Comparison of ENCODE assay signal across 23 cellular contexts in genomic region chr5:179373101-179373934, GRCh38. TPM values are rescaled to one million over a fixed set of nuclear protein-coding genes. Genes with fewer than 3 reads are reported as not detected.
DNase-seq lines count a peak whose midpoint lies in the region; ATAC-seq, FAIRE-seq and TF ChIP-seq lines count a peak whose summit lies in the region.
"Had no signal": no experiment of that assay in that cellular context is flagged by ENCODE, and none has a peak within 500 bp of the region (broad histone marks: within the 10 kb centered on the region; RNA-seq: fewer than 3 reads in every experiment).

No MANE protein-coding gene starts in this region.

- H3K27me3 ChIP-seq in right lobe of liver: no peaks in the 10 kb centered on the region
- peaks cover 7 to 68% of the 10 kb centered on the region in 2 experiments; a peak in 4 of 5 replicates for H3K27me3 ChIP-seq in HepG2 (ENCODE audit: control insufficient read depth in 1 of 2, insufficient read depth in 2 of 2, low read length in 2 of 2)
- peaks cover 22 to 76% of the 10 kb centered on the region in 2 experiments; a peak in 4 of 5 replicates for H3K27me3 ChIP-seq in K562 (ENCODE audit: control insufficient read depth in 2 of 2, insufficient read depth in 2 of 2, low read length in 2 of 2)
- no peaks in the 10 kb centered on the region for H3K27me3 ChIP-seq in aorta (ENCODE audit: control insufficient read depth in 1 of 2, insufficient read depth in 2 of 2, low read length in 1 of 2)
- H3K27me3 ChIP-seq: colonic mucosa had no signal

- no peak for TF ChIP-seq POLR2A in right lobe of liver (IDR thresholded peaks at IDR 0.05)
- no peak for TF ChIP-seq POLR2A in HepG2 (IDR thresholded peaks at IDR 0.05; ENCODE audit: insufficient read depth in 1 of 2, low read depth in 2 of 2, low read length in 2 of 2)
- TF ChIP-seq POLR2A in K562 (conservative IDR thresholded peaks at IDR 0.05): no peak

- BruUV-seq in HepG2 (replicated peaks; lab: Mats Ljungman, UMichigan) (no TSS peak), K562 (replicated peaks; lab: Mats Ljungman, UMichigan) (no TSS peak)

- H3K9me3 ChIP-seq in right lobe of liver: no peaks in the 10 kb centered on the region
- H3K9me3 ChIP-seq in HepG2 (ENCODE audit: low read length): no peaks in the 10 kb centered on the region
- no peaks in the 10 kb centered on the region for H3K9me3 ChIP-seq in K562 (replicated peaks; ENCODE audit: control insufficient read depth, insufficient read depth, low read depth, low read length)
- H3K9me3 ChIP-seq in aorta (ENCODE audit: control insufficient read depth, low read length): no peaks in the 10 kb centered on the region
- H3K9me3 ChIP-seq: colonic mucosa, psoas muscle, SJCRH30 had no signal

- H3K9me1 ChIP-seq in K562 (ENCODE audit: control insufficient read depth, insufficient read depth, low read length): no peaks in the 10 kb centered on the region

- H3K27ac ChIP-seq in right lobe of liver (no peak overlapping the region), HepG2 (ENCODE audit: extremely low read length, insufficient read depth, low read length) (no peak overlapping the region), K562 (ENCODE audit: extremely low read depth, low read depth, low read length) (no peak overlapping the region), aorta (ENCODE audit: low read depth in 1 of 2, low read length in 2 of 2) (no peak overlapping the region)
- H3K27ac ChIP-seq: colonic mucosa, psoas muscle, SJCRH30 had no signal

- DNase-seq in right lobe of liver (peak in 2 of 3 donors; percentile 36 to 42), HepG2 (ENCODE audit: low spot score) (no peak), K562 (ENCODE audit: extremely low read depth in 1 of 4, low spot score in 3 of 4) (peak in 1 of 4 experiments; percentile 27), middle frontal gyrus (ENCODE audit: extremely low spot score, low spot score) (peak; percentile 9), aorta (peak; percentile 36 to 59)
- DNase-seq in stimulated activated CD4-positive, alpha-beta T cell treated with anti-CD3 and anti-CD28 coated beads, Interleukin-1b, Interleukin-23, amount 100 ng/mL, for 48 hours: no peak
- no peak for DNase-seq in effector CD8-positive, alpha-beta T cell (lab: John Stamatoyannopoulos, UW)
- DNase-seq: activated CD4-positive, CD25-positive, alpha-beta regulatory T cell; activated CD8-positive, alpha-beta T cell treated with anti-CD3 and anti-CD28 coated beads for 36 hours; activated T-cell treated with anti-CD3 and anti-CD28 coated beads, Interleukin-2, amount 50 U/mL, for 48 hours; colonic mucosa; GF-D8; KG1; NCI-H1048; NCI-H2107; NCI-H82; psoas muscle; SJCRH30; stimulated activated CD8-positive, alpha-beta memory T cell treated with anti-CD3 and anti-CD28 coated beads, Interleukin-4, amount 100 ng/mL, for 48 hours had no signal

- no peak for ATAC-seq in right lobe of liver
- no peak for ATAC-seq in HepG2
- ATAC-seq in K562: peak; percentile 63
- ATAC-seq in aorta (ENCODE audit: low FRiP score): no peak
- no peak for ATAC-seq in SK-N-SH treated with all-trans-retinoic acid at 6 μM for 48 hours
- ATAC-seq: activated CD8-positive, alpha-beta T cell treated with anti-CD3 and anti-CD28 coated beads for 36 hours; GM12878; naive thymus-derived CD8-positive, alpha-beta T cell; psoas muscle had no signal

- H3K79me2 ChIP-seq in HepG2 (ENCODE audit: insufficient read depth, low read length) (no peaks in the 10 kb centered on the region), K562 (ENCODE audit: control insufficient read depth, insufficient read depth, low read length) (no peaks in the 10 kb centered on the region)

- in situ Hi-C loops in HepG2 (cut with HindIII; ENCODE audit: extremely low pct_ligation_motif_present, low pct_unique_long_range_greater_than_20kb) (no loop called here), K562 (cut with MboI) (no loop called here)

- TF ChIP-seq RAD21 in HepG2 (CRISPR knock-in tag; IDR thresholded peaks at IDR 0.05): no peak
- no peak for TF ChIP-seq RAD21 in K562 (CRISPR knock-in tag; conservative IDR thresholded peaks at IDR 0.05 in 1 of 2, IDR thresholded peaks at IDR 0.05 in 1 of 2)

- H3K4me2 ChIP-seq in HepG2 (ENCODE audit: low read depth, low read length) (no peak overlapping the region), K562 (ENCODE audit: insufficient read depth, low read length) (no peak overlapping the region)

- CTCF ChIA-PET in HepG2 (lab: Yijun Ruan, JAX; ENCODE audit: low intra/inter-chr PET ratio, low total read pairs): no interaction called here
- CTCF ChIA-PET in K562 (lab: Yijun Ruan, JAX; ENCODE audit: low intra/inter-chr PET ratio): no interaction called here

- H2AFZ ChIP-seq in HepG2 (ENCODE audit: low read length): no peak overlapping the region
- no peak overlapping the region for H2AFZ ChIP-seq in K562 (ENCODE audit: low read depth, low read length)

- POLR2A ChIA-PET in HepG2 (lab: Yijun Ruan, JAX): no interaction called here
- POLR2A ChIA-PET in K562 (lab: Yijun Ruan, JAX): interaction anchor here (0.6 to 1.0 kb wide), 2 partner anchors 22 to 88 kb away, joined by 3 read pairs; no protein-coding TSS in a partner anchor

- no peak for TF ChIP-seq EP300 in HepG2 (IDR thresholded peaks at IDR 0.05; ENCODE audit: low read depth in 2 of 2, low read length in 2 of 2)
- TF ChIP-seq EP300 in HepG2 (CRISPR knock-in tag; IDR thresholded peaks at IDR 0.05; ENCODE audit: borderline replicate concordance): no peak
- no peak for TF ChIP-seq EP300 in K562 (IDR thresholded peaks at IDR 0.05; ENCODE audit: low read length)

- intact Hi-C loops in right lobe of liver (cut with DNase I) (no loop called here), HepG2 (cut with micrococcal nuclease; ENCODE audit: unreplicated experiment) (no loop called here), K562 (cut with micrococcal nuclease) (no loop called here), aorta (cut with DNase I) (no loop called here)

- H3K4me3 ChIP-seq in right lobe of liver (no peak overlapping the region), HepG2 (replicated peaks in 1 of 3; ENCODE audit: insufficient read depth in 1 of 3, low read depth in 2 of 3, low read length in 3 of 3) (no peak overlapping the region), K562 (no peak overlapping the region), aorta (ENCODE audit: low read length in 2 of 2) (no peak overlapping the region)
- H3K4me3 ChIP-seq: colonic mucosa, GM12878, psoas muscle, SJCRH30 had no signal

- no peak for TF ChIP-seq CTCF in right lobe of liver (IDR thresholded peaks at IDR 0.05)
- no peak for TF ChIP-seq CTCF in HepG2 (CRISPR knock-in tag; IDR thresholded peaks at IDR 0.05)
- TF ChIP-seq CTCF in K562 (IDR thresholded peaks at IDR 0.05 in 2 of 3, conservative IDR thresholded peaks at IDR 0.05 in 1 of 3; ENCODE audit: insufficient read depth in 2 of 3, low read depth in 1 of 3, low read length in 3 of 3): no peak

- 72% methylated on average over 15 of the region's 26 CpGs for WGBS in right lobe of liver (ENCODE audit: insufficient coverage, low coverage, low lambda C conversion rate, missing lambda C conversion rate)
- WGBS in HepG2 (ENCODE audit: low lambda C conversion rate): 62% methylated on average over 8 of the region's 26 CpGs
- WGBS in K562 (ENCODE audit: insufficient coverage, low coverage, missing lambda C conversion rate): 2% methylated on average over 21 of the region's 26 CpGs
- WGBS in aorta, 2 donors: 77 to 79% methylated on average over 26 of the region's 26 CpGs

- FAIRE-seq in HepG2 (lab: Jason Lieb, UNC): no peak
- FAIRE-seq in K562 (lab: Jason Lieb, UNC): no peak
- FAIRE-seq: GM12878, keratinocyte had no signal

- H4K20me1 ChIP-seq in HepG2 (ENCODE audit: insufficient read depth, low read length) (no peaks in the 10 kb centered on the region), K562 (replicated peaks; ENCODE audit: control insufficient read depth, insufficient read depth, low read length) (peaks cover 3% of the 10 kb centered on the region; the same call in 1 of the 2 replicates)

- H3K4me1 ChIP-seq in right lobe of liver (no peaks in the 10 kb centered on the region), HepG2 (ENCODE audit: insufficient read depth, low read length) (no peaks in the 10 kb centered on the region), K562 (replicated peaks in 1 of 2; ENCODE audit: control insufficient read depth in 2 of 2, insufficient read depth in 2 of 2, low read length in 2 of 2) (no peaks in the 10 kb centered on the region; a peak in 1 of 5 replicates), aorta (ENCODE audit: control insufficient read depth in 1 of 2, insufficient read depth in 2 of 2, low read length in 2 of 2) (no peaks in the 10 kb centered on the region)
- H3K4me1 ChIP-seq: colonic mucosa, psoas muscle, SJCRH30 had no signal

- H3K9ac ChIP-seq in HepG2 (ENCODE audit: insufficient read depth, low read depth, low read length): no peak overlapping the region
- H3K9ac ChIP-seq in K562 (ENCODE audit: insufficient read depth in 1 of 2, low read depth in 2 of 2, low read length in 2 of 2): no peak overlapping the region

- H3K36me3 ChIP-seq in right lobe of liver (no peaks in the 10 kb centered on the region), HepG2 (replicated peaks in 1 of 2; ENCODE audit: control insufficient read depth in 1 of 2, insufficient read depth in 2 of 2, low read length in 2 of 2) (no peaks in the 10 kb centered on the region), K562 (ENCODE audit: control insufficient read depth, insufficient read depth, low read length) (no peaks in the 10 kb centered on the region), aorta (ENCODE audit: control insufficient read depth in 1 of 2, insufficient read depth in 2 of 2, low read length in 1 of 2) (no peaks in the 10 kb centered on the region)
- H3K36me3 ChIP-seq: colonic mucosa, SJCRH30 had no signal

RNA-seq across cellular contexts. Expression of gene ADAMTS2, which starts 28.1 kb away (rescaled TPM):
- 10 to 100 TPM in 5 of 6 experiments, 1 to 10 TPM in 1; 6.3 to 18.9 (median 13.5) TPM for total RNA-seq in right lobe of liver
- 0.18 and 0.24 TPM in 2 replicates for total RNA-seq in HepG2 (2016; rRNA removed; fragmentation: Illumina TruSeq; extraction: Trizol)
- total RNA-seq in HepG2 (2016; cell fraction: cytosol; rRNA removed; fragmentation: Illumina TruSeq; extraction: Trizol; ENCODE audit: low read depth): 0.09 and 0.10 TPM in 2 replicates
- total RNA-seq in HepG2 (2016; cell fraction: insoluble cytoplasmic fraction; rRNA removed; fragmentation: Illumina TruSeq; extraction: Trizol): 0.15 and 0.17 TPM in 2 replicates
- total RNA-seq in HepG2 (2016; cell fraction: membrane; rRNA removed; fragmentation: Illumina TruSeq; extraction: Trizol): 0.25 and 0.38 TPM in 2 replicates
- 0.25 and 0.59 TPM in 2 replicates for total RNA-seq in HepG2 (2016; cell fraction: nucleus; rRNA removed; fragmentation: Illumina TruSeq; extraction: Trizol)
- 3.5 and 3.6 TPM in 2 replicates for polyA plus RNA-seq in HepG2 (2011; rRNA removed)
- 2.4 and 4.9 TPM in 2 replicates for polyA plus RNA-seq in HepG2 (2011; cell fraction: cytosol; rRNA removed)
- polyA plus RNA-seq in HepG2 (2011; cell fraction: nucleus; rRNA removed): 5.3 and 5.6 TPM in 2 replicates
- 2.3 and 2.4 TPM in 2 replicates for polyA plus RNA-seq in HepG2 (2012)
- 0.26 and 0.29 TPM in 2 replicates for polyA plus RNA-seq in HepG2 (2016; cell fraction: cytosol; fragmentation: Illumina TruSeq; extraction: Trizol; ENCODE audit: low read depth)
- 0.36 and 0.41 TPM in 2 replicates for polyA plus RNA-seq in HepG2 (2016; cell fraction: insoluble cytoplasmic fraction; fragmentation: Illumina TruSeq; extraction: Trizol; ENCODE audit: low read depth)
- 0.58 and 0.62 TPM in 2 replicates for polyA plus RNA-seq in HepG2 (2016; cell fraction: membrane; fragmentation: Illumina TruSeq; extraction: Trizol; ENCODE audit: low read depth)
- polyA plus RNA-seq in HepG2 (2016; cell fraction: nucleus; fragmentation: Illumina TruSeq; extraction: Trizol; ENCODE audit: insufficient read depth, low read depth): 0.59 and 1.2 TPM in 2 replicates
- polyA minus RNA-seq in HepG2 (2011; rRNA and poly(A)+ RNA removed; ENCODE audit: low replicate concordance): 4.6 TPM in 1 of 2 replicates, not detected in the other
- 0.99 and 1.4 TPM in 2 replicates for polyA minus RNA-seq in HepG2 (2011; cell fraction: cytosol; rRNA and poly(A)+ RNA removed)
- polyA minus RNA-seq in HepG2 (2011; cell fraction: nucleus; rRNA and poly(A)+ RNA removed): 0.90 and 1.7 TPM in 2 replicates
- not detected in 2 replicates for total RNA-seq in K562 (2011; cell fraction: chromatin; rRNA removed; ENCODE audit: low replicate concordance)
- not detected in 2 replicates for total RNA-seq in K562 (2011; cell fraction: nucleolus; rRNA removed)
- total RNA-seq in K562 (2011; cell fraction: nucleoplasm; rRNA removed): not detected in 2 replicates
- not detected in 2 replicates for total RNA-seq in K562 (2014; rRNA removed)
- not detected in 2 replicates for total RNA-seq in K562 (2014; rRNA removed; fragmentation: Illumina TruSeq; extraction: Trizol)
- total RNA-seq in K562 (2015; rRNA removed; fragmentation: Illumina TruSeq; extraction: Trizol): not detected in 2 replicates
- total RNA-seq in K562 (2021): 0.07 TPM in 1 of 2 replicates, not detected in the other
- polyA plus RNA-seq in K562 (2011; rRNA removed): not detected in 2 replicates
- polyA plus RNA-seq in K562 (2011; cell fraction: cytosol; rRNA removed): 0.04 and 0.06 TPM in 2 replicates
- polyA plus RNA-seq in K562 (2011; cell fraction: nucleus; rRNA removed): not detected in 2 replicates
- not detected in 2 replicates for polyA plus RNA-seq in K562 (2012)
- not detected in 2 replicates for polyA plus RNA-seq in K562 (2014; fragmentation: Illumina TruSeq; extraction: Trizol)
- not detected for polyA plus RNA-seq in K562 (2014; fragmentation: Nextera tagmentation; extraction: Ambion mirVana)
- polyA plus RNA-seq in K562 (2014; rRNA removed): not detected in 2 replicates
- polyA minus RNA-seq in K562 (2011; rRNA and poly(A)+ RNA removed): not detected in 2 replicates
- not detected in 2 replicates for polyA minus RNA-seq in K562 (2011; cell fraction: cytosol; rRNA and poly(A)+ RNA removed)
- polyA minus RNA-seq in K562 (2011; cell fraction: nucleus; rRNA and poly(A)+ RNA removed): not detected in 2 replicates
- 10 to 100 TPM; 24.5 to 49.8 TPM for total RNA-seq in aorta
- 10 to 100 TPM in 1 of 2 donors, 1 to 10 TPM in 1; 4.8 to 39.5 TPM for polyA plus RNA-seq in aorta
- total RNA-seq: activated CD8-positive, alpha-beta T cell treated with anti-CD3 and anti-CD28 coated beads for 36 hours; naive thymus-derived CD8-positive, alpha-beta T cell; SJCRH30 had no signal
- polyA plus RNA-seq: keratinocyte had no signal

Comparison
In these comparisons a context has a peak if more than half of its experiments do, and no peak if none do; other contexts are left out.
1. DNase-seq: peak in right lobe of liver (2 of 3), middle frontal gyrus (single experiment) and aorta (2 of 2); none in HepG2 (single experiment), stimulated activated CD4-positive, alpha-beta T cell treated with anti-CD3 and anti-CD28 coated beads, Interleukin-1b, Interleukin-23, amount 100 ng/mL, for 48 hours (single experiment) and effector CD8-positive, alpha-beta T cell (single experiment).
2. RNA of gene ADAMTS2, which starts 28.1 kb away (total RNA-seq): 24.5 to 49.8 TPM in aorta and 6.3 to 18.9 TPM in right lobe of liver; 0.09 to 0.59 TPM in HepG2 and 0.07 TPM in K562; every median in the first group is over 4 times any median in the second.